In genomic region chr11:95904009-95904650, GRCh38 we compare ENCODE assay signal across 29 cellular contexts. TPM values are rescaled to one million over a fixed set of nuclear protein-coding genes. Genes with fewer than 3 reads are reported as not detected.
A peak's percentile ranks its signal among the peaks of the same experiment; 100 is the strongest.
DNase-seq lines count a peak whose midpoint lies in the region; ATAC-seq, FAIRE-seq and TF ChIP-seq lines count a peak whose summit lies in the region.
"Had no signal": no experiment of that assay in that cellular context is flagged by ENCODE, and none has a peak within 500 bp of the region (broad histone marks: within the 10 kb centered on the region; RNA-seq: fewer than 3 reads in every experiment).

No MANE protein-coding gene starts in this region.

- WGBS in HepG2 (ENCODE audit: low lambda C conversion rate), result 95% methylated on average over 5 of the region's 5 CpGs
- 77% methylated on average over 4 of the region's 5 CpGs for WGBS in right lobe of liver (ENCODE audit: insufficient coverage, low coverage, low lambda C conversion rate, missing lambda C conversion rate)
- 25% methylated on average over 5 of the region's 5 CpGs for WGBS in smooth muscle cell (ENCODE audit: low lambda C conversion rate)

- no peaks in the 10 kb centered on the region for H3F3A ChIP-seq in smooth muscle cell (ENCODE audit: low read depth)

- H3K36me3 ChIP-seq in HepG2 (replicated peaks in 1 of 2; ENCODE audit: control insufficient read depth in 1 of 2, insufficient read depth in 2 of 2, low read length in 2 of 2) (no peaks in the 10 kb centered on the region; a peak in 1 of 5 replicates), right lobe of liver (no peaks in the 10 kb centered on the region), smooth muscle cell (ENCODE audit: low read depth) (no peaks in the 10 kb centered on the region)
- H3K36me3 ChIP-seq: BE2C, SJCRH30 had no signal

- TF ChIP-seq EP300 in HepG2 (IDR thresholded peaks at IDR 0.05; ENCODE audit: low read depth in 2 of 2, low read length in 2 of 2), result no peak
- TF ChIP-seq EP300 in HepG2 (CRISPR knock-in tag; IDR thresholded peaks at IDR 0.05; ENCODE audit: borderline replicate concordance), result no peak

- H3K4me2 ChIP-seq in HepG2 (ENCODE audit: low read depth, low read length) (no peak overlapping the region), smooth muscle cell (peak overlapping the region; percentile 51)
- H3K4me2 ChIP-seq: KMS-11, PC-9 had no signal

- H3K79me2 ChIP-seq in HepG2 (ENCODE audit: insufficient read depth, low read length), result peaks cover 47% of the 10 kb centered on the region
- peaks cover 86% of the 10 kb centered on the region for H3K79me2 ChIP-seq in smooth muscle cell (ENCODE audit: low read depth)

- H3K4me3 ChIP-seq in HepG2 (replicated peaks in 1 of 3; ENCODE audit: insufficient read depth in 1 of 3, low read depth in 2 of 3, low read length in 3 of 3) (no peak overlapping the region), right lobe of liver (no peak overlapping the region), fibroblast of villous mesenchyme (ENCODE audit: low read depth, low read length) (no peak overlapping the region), smooth muscle cell (no peak overlapping the region)
- H3K4me3 ChIP-seq: GM12878, PC-9, SJCRH30 had no signal

- no TSS peak for BruUV-seq in HepG2 (replicated peaks; lab: Mats Ljungman, UMichigan)

- H3K9ac ChIP-seq in HepG2 (ENCODE audit: insufficient read depth, low read depth, low read length) (no peak overlapping the region), smooth muscle cell (ENCODE audit: low read depth) (no peak overlapping the region)
- H3K9ac ChIP-seq: KMS-11 had no signal

- no peak for FAIRE-seq in HepG2 (lab: Jason Lieb, UNC)
- FAIRE-seq: D721Med, GM12878, H54, HTR-8/SVneo had no signal

- H3K27ac ChIP-seq in HepG2 (ENCODE audit: extremely low read length, insufficient read depth, low read length) (no peak overlapping the region), right lobe of liver (no peak overlapping the region), smooth muscle cell (ENCODE audit: low read depth) (no peak overlapping the region)
- H3K27ac ChIP-seq: KMS-11, PC-9, SJCRH30 had no signal

- TF ChIP-seq POLR2A in HepG2 (IDR thresholded peaks at IDR 0.05; ENCODE audit: insufficient read depth in 1 of 2, low read depth in 2 of 2, low read length in 2 of 2) (no peak), right lobe of liver (IDR thresholded peaks at IDR 0.05) (no peak)

- no peaks in the 10 kb centered on the region for H3K9me3 ChIP-seq in HepG2 (ENCODE audit: low read length)
- H3K9me3 ChIP-seq in right lobe of liver, result no peaks in the 10 kb centered on the region
- no peaks in the 10 kb centered on the region for H3K9me3 ChIP-seq in smooth muscle cell (replicated peaks; ENCODE audit: low read depth)
- H3K9me3 ChIP-seq: BE2C, SJCRH30 had no signal

- POLR2A ChIA-PET in HepG2 (lab: Yijun Ruan, JAX), result no interaction called here

- TF ChIP-seq RAD21 in HepG2 (CRISPR knock-in tag; IDR thresholded peaks at IDR 0.05), result no peak

- no peak for TF ChIP-seq CTCF in HepG2 (CRISPR knock-in tag; IDR thresholded peaks at IDR 0.05)
- no peak for TF ChIP-seq CTCF in right lobe of liver (IDR thresholded peaks at IDR 0.05)
- TF ChIP-seq CTCF in fibroblast of villous mesenchyme (IDR thresholded peaks at IDR 0.05; ENCODE audit: insufficient read depth, low read depth, low read length), result no peak
- TF ChIP-seq CTCF in smooth muscle cell (IDR thresholded peaks at IDR 0.05; ENCODE audit: borderline replicate concordance, insufficient read depth, poor library complexity, severe bottlenecking), result no peak

- no peak for ATAC-seq in HepG2
- ATAC-seq in right lobe of liver, result no peak
- ATAC-seq in HG03520 (IDR thresholded peaks at IDR 0.05; ENCODE audit: unreplicated experiment), result no peak
- ATAC-seq: GM12878, Right ventricle myocardium inferior, SK-N-SH treated with all-trans-retinoic acid at 6 μM for 48 hours had no signal

- H4K20me1 ChIP-seq in HepG2 (ENCODE audit: insufficient read depth, low read length) (no peaks in the 10 kb centered on the region; the same call in 1 of the 2 replicates), smooth muscle cell (ENCODE audit: low read depth) (peaks cover 94% of the 10 kb centered on the region)

- intact Hi-C loops in HepG2 (cut with micrococcal nuclease; ENCODE audit: unreplicated experiment) (no loop called here), right lobe of liver (cut with DNase I) (no loop called here)

- DNase-seq in HepG2 (ENCODE audit: low spot score) (no peak), right lobe of liver (no peak), NCI-H526 (lab: John Stamatoyannopoulos, UW) (peak; percentile 35 to 61), fibroblast of villous mesenchyme (ENCODE audit: low read depth) (peak; percentile 65), smooth muscle cell (lab: John Stamatoyannopoulos, UW; ENCODE audit: unreplicated experiment) (no peak), COLO829 (ENCODE audit: low spot score) (no peak), inferior parietal cortex (ENCODE audit: extremely low spot score) (no peak)
- DNase-seq: 8988T, ACHN, BE2C, IMR-90, NCI-H1092, NCI-H1417 treated with DMSO at 0.1 percent for 48 hours, NCI-H187, NCI-H2081 treated with DMSO at 0.1 percent for 48 hours, NCI-H2171 treated with DMSO at 0.1 percent for 48 hours, NCI-H345, NCI-H510A treated with DMSO at 0.1 percent for 48 hours, NCI-H774, PC-9, SJCRH30 had no signal

- H3K27me3 ChIP-seq in HepG2 (ENCODE audit: control insufficient read depth in 1 of 2, insufficient read depth in 2 of 2, low read length in 2 of 2), result no peaks in the 10 kb centered on the region
- H3K27me3 ChIP-seq in right lobe of liver, result no peaks in the 10 kb centered on the region
- no peaks in the 10 kb centered on the region for H3K27me3 ChIP-seq in smooth muscle cell (ENCODE audit: low read depth)
- H3K27me3 ChIP-seq: BE2C, SJCRH30 had no signal

- no peak overlapping the region for H2AFZ ChIP-seq in HepG2 (ENCODE audit: low read length)
- H2AFZ ChIP-seq in smooth muscle cell (ENCODE audit: low read depth), result no peak overlapping the region
- H2AFZ ChIP-seq: PC-9 had no signal

- in situ Hi-C loops in HepG2 (cut with HindIII; ENCODE audit: extremely low pct_ligation_motif_present, low pct_unique_long_range_greater_than_20kb), result no loop called here

- peaks cover 14% of the 10 kb centered on the region for H3K4me1 ChIP-seq in HepG2 (ENCODE audit: insufficient read depth, low read length)
- no peaks in the 10 kb centered on the region for H3K4me1 ChIP-seq in right lobe of liver
- H3K4me1 ChIP-seq in smooth muscle cell (ENCODE audit: low read depth), result peaks cover 15% of the 10 kb centered on the region
- H3K4me1 ChIP-seq: BE2C, SJCRH30 had no signal

- CTCF ChIA-PET in HepG2 (lab: Yijun Ruan, JAX; ENCODE audit: low intra/inter-chr PET ratio, low total read pairs), result no interaction called here

TF ChIP-seq in HepG2, 621 proteins besides CTCF, POLR2A, EP300 and RAD21:
- TF ChIP-seq KDM1A (CRISPR knock-in tag; IDR thresholded peaks at IDR 0.05) (no peak), EZH2 (conservative IDR thresholded peaks at IDR 0.05; ENCODE audit: low read depth, low read length) (no peak), GATAD1 (CRISPR knock-in tag; IDR thresholded peaks at IDR 0.05) (no peak), FOXA1 (IDR thresholded peaks at IDR 0.05) (peak; percentile 59), FOXA1 (CRISPR knock-in tag; IDR thresholded peaks at IDR 0.05) (no peak)
- TF ChIP-seq, protein P1, sequence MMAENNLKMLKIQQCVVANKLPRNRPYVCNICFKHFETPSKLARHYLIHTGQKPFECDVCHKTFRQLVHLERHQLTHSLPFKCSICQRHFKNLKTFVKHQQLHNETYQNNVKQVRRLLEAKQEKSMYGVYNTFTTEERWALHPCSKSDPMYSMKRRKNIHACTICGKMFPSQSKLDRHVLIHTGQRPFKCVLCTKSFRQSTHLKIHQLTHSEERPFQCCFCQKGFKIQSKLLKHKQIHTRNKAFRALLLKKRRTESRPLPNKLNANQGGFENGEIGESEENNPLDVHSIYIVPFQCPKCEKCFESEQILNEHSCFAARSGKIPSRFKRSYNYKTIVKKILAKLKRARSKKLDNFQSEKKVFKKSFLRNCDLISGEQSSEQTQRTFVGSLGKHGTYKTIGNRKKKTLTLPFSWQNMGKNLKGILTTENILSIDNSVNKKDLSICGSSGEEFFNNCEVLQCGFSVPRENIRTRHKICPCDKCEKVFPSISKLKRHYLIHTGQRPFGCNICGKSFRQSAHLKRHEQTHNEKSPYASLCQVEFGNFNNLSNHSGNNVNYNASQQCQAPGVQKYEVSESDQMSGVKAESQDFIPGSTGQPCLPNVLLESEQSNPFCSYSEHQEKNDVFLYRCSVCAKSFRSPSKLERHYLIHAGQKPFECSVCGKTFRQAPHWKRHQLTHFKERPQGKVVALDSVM (CRISPR knock-in tag; IDR thresholded peaks at IDR 0.05), result peak; percentile 71

RNA-seq across cellular contexts. Expression of gene MTMR2, which starts 19.8 kb away (rescaled TPM):
- total RNA-seq in HepG2 (2016; rRNA removed; fragmentation: Illumina TruSeq; extraction: Trizol), result 22.3 and 38.2 TPM in 2 replicates
- total RNA-seq in HepG2 (2016; cell fraction: cytosol; rRNA removed; fragmentation: Illumina TruSeq; extraction: Trizol; ENCODE audit: low read depth), result 11.5 and 12.8 TPM in 2 replicates
- total RNA-seq in HepG2 (2016; cell fraction: insoluble cytoplasmic fraction; rRNA removed; fragmentation: Illumina TruSeq; extraction: Trizol), result 23.1 and 36.8 TPM in 2 replicates
- 43.4 and 48.2 TPM in 2 replicates for total RNA-seq in HepG2 (2016; cell fraction: membrane; rRNA removed; fragmentation: Illumina TruSeq; extraction: Trizol)
- 17.8 and 19.2 TPM in 2 replicates for total RNA-seq in HepG2 (2016; cell fraction: nucleus; rRNA removed; fragmentation: Illumina TruSeq; extraction: Trizol)
- 9.7 and 12.7 TPM in 2 replicates for polyA plus RNA-seq in HepG2 (2011; rRNA removed)
- 9.2 and 10.0 TPM in 2 replicates for polyA plus RNA-seq in HepG2 (2011; cell fraction: cytosol; rRNA removed)
- polyA plus RNA-seq in HepG2 (2011; cell fraction: nucleus; rRNA removed), result 6.8 and 9.7 TPM in 2 replicates
- 15.2 and 23.6 TPM in 2 replicates for polyA plus RNA-seq in HepG2 (2012)
- polyA plus RNA-seq in HepG2 (2016; cell fraction: cytosol; fragmentation: Illumina TruSeq; extraction: Trizol; ENCODE audit: low read depth), result 16.6 and 18.5 TPM in 2 replicates
- polyA plus RNA-seq in HepG2 (2016; cell fraction: insoluble cytoplasmic fraction; fragmentation: Illumina TruSeq; extraction: Trizol; ENCODE audit: low read depth), result 38.0 and 39.3 TPM in 2 replicates
- 38.8 and 41.8 TPM in 2 replicates for polyA plus RNA-seq in HepG2 (2016; cell fraction: membrane; fragmentation: Illumina TruSeq; extraction: Trizol; ENCODE audit: low read depth)
- 16.0 and 18.3 TPM in 2 replicates for polyA plus RNA-seq in HepG2 (2016; cell fraction: nucleus; fragmentation: Illumina TruSeq; extraction: Trizol; ENCODE audit: insufficient read depth, low read depth)
- polyA minus RNA-seq in HepG2 (2011; rRNA and poly(A)+ RNA removed; ENCODE audit: low replicate concordance), result 20.1 and 30.8 TPM in 2 replicates
- 25.3 and 30.0 TPM in 2 replicates for polyA minus RNA-seq in HepG2 (2011; cell fraction: cytosol; rRNA and poly(A)+ RNA removed)
- 40.2 and 50.2 TPM in 2 replicates for polyA minus RNA-seq in HepG2 (2011; cell fraction: nucleus; rRNA and poly(A)+ RNA removed)
- 1 to 10 TPM; 1.7 to 8.7 (median 3.9) TPM for total RNA-seq in right lobe of liver
- 49.3 and 53.5 TPM in 2 replicates for total RNA-seq in fibroblast of villous mesenchyme
- total RNA-seq in smooth muscle cell, result 35.9 and 40.0 TPM in 2 replicates
- polyA plus RNA-seq in smooth muscle cell, result 27.2 and 36.7 TPM in 2 replicates

Comparison
In these comparisons a context has a peak if more than half of its experiments do, and no peak if none do; other contexts are left out.
1. DNase-seq: peak in NCI-H526 (2 of 2) and fibroblast of villous mesenchyme (single experiment); none in HepG2 (single experiment), right lobe of liver (0 of 3), smooth muscle cell (single experiment), COLO829 (single experiment) and inferior parietal cortex (single experiment).